9 cellular contexts compared by ENCODE assay signal in genomic region chr9:11319477-11320060, GRCh38.
DNase-seq lines count a peak whose midpoint lies in the region; ATAC-seq, FAIRE-seq and TF ChIP-seq lines count a peak whose summit lies in the region.
"Had no signal": no experiment of that assay in that cellular context is flagged by ENCODE, and none has a peak within 500 bp of the region (broad histone marks: within the 10 kb centered on the region; RNA-seq: fewer than 3 reads in every experiment).

No MANE protein-coding gene starts in this region.

- POLR2A ChIA-PET in T-cell (lab: Charles Lee) = interaction anchor here in 1 of 2 donors (0.7 kb wide), 1 partner anchor 21 kb away, joined by 3 read pairs; no protein-coding TSS in a partner anchor

- H3K9me3 Mint-ChIP-seq in astrocyte (ENCODE audit: unreplicated experiment) (no peaks in the 10 kb centered on the region), T-cell (peaks cover 11 to 19% (median 12%) of the 10 kb centered on the region in 3 donors)

- H3K27ac ChIP-seq in astrocyte (ENCODE audit: low read depth, low read length) (no peak overlapping the region), neural cell (ENCODE audit: low read length) (no peak overlapping the region)

- TF ChIP-seq EP300 in neural cell (conservative IDR thresholded peaks at IDR 0.05; ENCODE audit: poor library complexity, severe bottlenecking) = no peak

- H3K4me3 ChIP-seq in astrocyte (ENCODE audit: insufficient read depth, low read depth, low read length) = no peak overlapping the region
- no peak overlapping the region for H3K4me3 ChIP-seq in neural cell (ENCODE audit: low read length)
- H3K4me3 ChIP-seq: lung had no signal

- in situ Hi-C loops in GM13976 (cut with MboI; ENCODE audit: low sequenced_read_pairs, unreplicated experiment) = no loop called here

- peak; percentile 32 for TF ChIP-seq CTCF in GM13976 (IDR thresholded peaks at IDR 0.05; ENCODE audit: borderline replicate concordance, control extremely low read depth, extremely low read depth, insufficient read depth, missing control alignments)
- TF ChIP-seq CTCF in astrocyte (IDR thresholded peaks at IDR 0.05; ENCODE audit: insufficient read depth, low read depth, low read length) = peak; percentile 46
- TF ChIP-seq CTCF in neural cell (IDR thresholded peaks at IDR 0.05; ENCODE audit: poor library complexity, severe bottlenecking) = peak; percentile 74

- H3K27me3 ChIP-seq in astrocyte (ENCODE audit: insufficient read depth, low read length) (peaks cover 2% of the 10 kb centered on the region), neural cell (ENCODE audit: insufficient read depth, low read depth, low read length) (no peaks in the 10 kb centered on the region)

- no peaks in the 10 kb centered on the region for H3K9me2 ChIP-seq in neural cell (ENCODE audit: insufficient read depth, low read length)

- H3K36me3 ChIP-seq in astrocyte (ENCODE audit: insufficient read depth, low read length) = no peaks in the 10 kb centered on the region
- no peaks in the 10 kb centered on the region for H3K36me3 ChIP-seq in neural cell (ENCODE audit: insufficient read depth, low read length)

- no peaks in the 10 kb centered on the region for H3K4me1 ChIP-seq in astrocyte (ENCODE audit: insufficient read depth, low read length)

- no peak for FAIRE-seq in astrocyte (lab: Jason Lieb, UNC)

- TF ChIP-seq RAD21 in neural cell (conservative IDR thresholded peaks at IDR 0.05) = peak; percentile 76

- H3K4me2 ChIP-seq in astrocyte (ENCODE audit: low read length) = no peak overlapping the region
- H3K4me2 ChIP-seq in neural cell (ENCODE audit: low read length) = no peak overlapping the region

- H3K79me2 ChIP-seq in astrocyte (ENCODE audit: insufficient read depth, low read length) (no peaks in the 10 kb centered on the region), neural cell (replicated peaks; ENCODE audit: insufficient read depth, low read length) (no peaks in the 10 kb centered on the region)

- peaks cover 4% of the 10 kb centered on the region for H3F3A ChIP-seq in neural cell (ENCODE audit: insufficient read depth, low read length, poor library complexity, severe bottlenecking)

- DNase-seq in GM13976 (ENCODE audit: low spot score) = no peak
- peak; percentile 88 for DNase-seq in NCI-H1092 (lab: John Stamatoyannopoulos, UW)
- no peak for DNase-seq in astrocyte (ENCODE audit: low read depth)
- no peak for DNase-seq in activated CD4-positive, CD25-positive, alpha-beta regulatory T cell treated with anti-CD3 and anti-CD28 coated beads, Interleukin-2, amount 50 U/mL, for 72 hours
- no peak for DNase-seq in epidermal melanocyte (ENCODE audit: insufficient read length, low spot score)
- no peak for DNase-seq in stimulated activated CD4-positive, alpha-beta T cell treated with anti-CD3 and anti-CD28 coated beads, Interleukin-12 subunit alpha, Interleukin-12 subunit beta, amount 100 ng/mL, for 4 hours
- DNase-seq in T-cell = no peak

- CTCF ChIA-PET in T-cell (lab: Charles Lee) = no interaction called here

- no peaks in the 10 kb centered on the region for H4K20me1 ChIP-seq in astrocyte (ENCODE audit: insufficient read depth, low read length)
- H4K20me1 ChIP-seq in neural cell (ENCODE audit: insufficient read depth) = no peaks in the 10 kb centered on the region

- H3K9ac ChIP-seq in astrocyte (ENCODE audit: low read length) = no peak overlapping the region
- no peak overlapping the region for H3K9ac ChIP-seq in neural cell (ENCODE audit: low read length)

- H3K4me3 Mint-ChIP-seq in astrocyte (ENCODE audit: unreplicated experiment) (no peak overlapping the region), T-cell (no peak overlapping the region)

- H2AFZ ChIP-seq in astrocyte (ENCODE audit: low read depth, low read length) = peak overlapping the region; percentile 2
- H2AFZ ChIP-seq in neural cell (ENCODE audit: low read depth, low read length) = no peak overlapping the region

- ATAC-seq in T-cell (replicated peaks in 1 of 4) = no peak

- H3K4me1 Mint-ChIP-seq in astrocyte (ENCODE audit: low read depth, unreplicated experiment) (no peaks in the 10 kb centered on the region), T-cell (no peaks in the 10 kb centered on the region)

- H3K27me3 Mint-ChIP-seq in astrocyte (ENCODE audit: low read depth, unreplicated experiment) (no peaks in the 10 kb centered on the region), T-cell (no peaks in the 10 kb centered on the region)

- no peaks in the 10 kb centered on the region for H3K9me3 ChIP-seq in astrocyte (ENCODE audit: insufficient read depth, low read depth, low read length)
- H3K9me3 ChIP-seq in neural cell (ENCODE audit: low read length) = no peaks in the 10 kb centered on the region

- H3K36me3 Mint-ChIP-seq in astrocyte (ENCODE audit: low read depth, unreplicated experiment) (no peaks in the 10 kb centered on the region), T-cell (no peaks in the 10 kb centered on the region)

- H3K27ac Mint-ChIP-seq in astrocyte (ENCODE audit: unreplicated experiment) = no peak overlapping the region
- no peak overlapping the region for H3K27ac Mint-ChIP-seq in T-cell

TF ChIP-seq in neural cell, 6 proteins besides CTCF, POLR2A, EP300 and RAD21:
- TF ChIP-seq TAF1 (IDR thresholded peaks at IDR 0.05; ENCODE audit: low read depth) (no peak), SMC3 (conservative IDR thresholded peaks at IDR 0.05; ENCODE audit: poor library complexity) (peak; percentile 76), POLR2AphosphoS5 (IDR thresholded peaks at IDR 0.05) (peak; percentile 9)
